Comparison of ENCODE assay signal across 16 cellular contexts in the genomic region with DNA sequence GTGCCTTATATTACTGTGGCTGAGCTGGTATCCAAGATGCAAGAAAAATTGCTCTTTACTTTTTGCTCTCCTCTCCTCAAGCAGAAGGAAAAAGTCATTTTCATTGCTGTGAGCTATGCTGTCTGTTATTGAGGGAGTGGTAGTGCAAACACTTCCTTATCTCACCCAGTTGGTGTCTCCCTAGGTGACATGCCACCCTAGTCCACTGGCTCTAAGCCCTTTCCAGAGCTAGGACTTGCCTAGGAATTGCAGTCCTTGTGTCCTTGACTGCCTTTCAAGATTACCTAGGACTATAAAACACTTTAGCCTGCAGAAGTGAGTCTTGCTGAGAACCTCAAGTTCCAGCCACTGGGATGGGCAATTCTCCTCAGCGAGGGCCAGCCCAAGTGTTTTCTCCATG.
"Had no signal": no experiment of that assay in that cellular context is flagged by ENCODE, and none has a peak within 500 bp of the region (broad histone marks: within the 10 kb centered on the region; RNA-seq: fewer than 3 reads in every experiment).

No MANE protein-coding gene starts in this region.

- H3K9me3 ChIP-seq: pancreas, tibial artery had no signal

- H3K36me3 ChIP-seq: pancreas, tibial artery had no signal

- H3K27me3 ChIP-seq: foreskin keratinocyte, pancreas, tibial artery had no signal

- DNase-seq: effector CD4-positive, alpha-beta T cell; endodermal cell; erythroblast; foreskin keratinocyte; kidney; left cardiac atrium; naive B cell; occipital lobe; pancreas; right cardiac atrium; small intestine; stimulated activated CD4-positive, alpha-beta T cell treated with anti-CD3 and anti-CD28 coated beads, Interleukin-2, amount 100 ng/mL, for 48 hours; stimulated activated CD8-positive, alpha-beta memory T cell treated with anti-CD3 and anti-CD28 coated beads, Interleukin-4, amount 100 ng/mL, for 48 hours; tibial artery had no signal

- H3K27ac ChIP-seq: coronary artery, foreskin keratinocyte, pancreas, tibial artery had no signal

- H3K4me3 ChIP-seq: coronary artery, pancreas, tibial artery had no signal

- H3K4me1 ChIP-seq: foreskin keratinocyte, pancreas, tibial artery had no signal

- ATAC-seq: foreskin keratinocyte; left cardiac atrium; pancreas; right cardiac atrium; stimulated activated memory B cell treated with anti-CD40 and anti-IgM and Interleukin-4, amounts not matched to agents 10 μg/mL and 1 μg/mL and 100 μg/mL, for 72 hours had no signal
